In genomic region chr1:110228853-110229252, GRCh38 we compare ENCODE assay signal across 1 cellular context.
TF ChIP-seq lines count a peak whose summit lies in the region.

No MANE protein-coding gene starts in this region.

TF ChIP-seq in SK-N-SH, 30 proteins besides CTCF, POLR2A, EP300 and RAD21 (continued from another document):
- TF ChIP-seq REST (IDR thresholded peaks at IDR 0.05; ENCODE audit: low read depth, low read length) (no peak), GABPA (IDR thresholded peaks at IDR 0.05; ENCODE audit: low read depth) (no peak), NFIC (IDR thresholded peaks at IDR 0.05; ENCODE audit: borderline replicate concordance) (no peak)
